Comparison of ENCODE assay signal across 8 cellular contexts in the genomic region with DNA sequence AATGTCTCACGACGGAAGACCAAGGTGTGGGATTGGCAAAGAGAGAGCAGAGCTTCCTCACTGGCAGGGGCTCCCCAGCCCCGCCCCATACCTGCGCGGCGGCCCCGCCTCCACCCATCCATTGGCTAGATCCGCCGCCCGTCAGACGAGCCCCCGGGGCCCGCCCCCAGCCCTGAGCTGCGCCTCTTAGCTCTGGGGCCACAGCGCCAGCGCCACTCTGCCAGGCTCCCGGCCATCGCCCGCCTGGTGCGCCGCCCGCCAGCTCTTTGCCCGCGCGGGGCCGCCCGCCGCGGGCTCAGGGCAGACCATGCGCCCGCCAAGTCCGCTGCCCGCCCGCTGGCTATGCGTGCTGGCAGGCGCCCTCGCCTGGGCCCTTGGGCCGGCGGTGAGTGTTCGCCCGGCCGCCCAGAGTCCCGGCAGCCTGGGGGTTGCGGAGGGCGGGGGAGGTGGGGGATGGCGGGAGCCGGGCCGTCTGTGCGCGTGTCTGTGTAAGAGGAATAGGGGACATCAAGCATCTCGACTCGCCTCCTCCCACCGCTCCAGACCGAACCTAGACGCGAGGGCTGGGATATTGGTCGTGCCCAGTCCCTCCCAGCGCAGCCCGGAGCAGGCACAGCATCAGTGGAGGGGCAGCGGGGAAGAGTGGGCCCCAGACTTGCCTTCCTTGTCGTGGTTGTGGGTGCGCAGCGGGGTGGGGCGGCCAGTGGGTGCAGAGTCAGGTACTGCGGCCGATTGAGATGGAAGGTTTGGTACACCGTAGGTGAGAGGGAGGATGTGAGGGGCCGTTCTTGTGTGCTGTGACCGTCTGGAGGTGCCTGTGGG. TPM values are rescaled to one million over a fixed set of nuclear protein-coding genes. Genes with fewer than 3 reads are reported as not detected.
DNase-seq lines count a peak whose midpoint lies in the region; ATAC-seq and TF ChIP-seq lines count a peak whose summit lies in the region.

A gene with protein sequence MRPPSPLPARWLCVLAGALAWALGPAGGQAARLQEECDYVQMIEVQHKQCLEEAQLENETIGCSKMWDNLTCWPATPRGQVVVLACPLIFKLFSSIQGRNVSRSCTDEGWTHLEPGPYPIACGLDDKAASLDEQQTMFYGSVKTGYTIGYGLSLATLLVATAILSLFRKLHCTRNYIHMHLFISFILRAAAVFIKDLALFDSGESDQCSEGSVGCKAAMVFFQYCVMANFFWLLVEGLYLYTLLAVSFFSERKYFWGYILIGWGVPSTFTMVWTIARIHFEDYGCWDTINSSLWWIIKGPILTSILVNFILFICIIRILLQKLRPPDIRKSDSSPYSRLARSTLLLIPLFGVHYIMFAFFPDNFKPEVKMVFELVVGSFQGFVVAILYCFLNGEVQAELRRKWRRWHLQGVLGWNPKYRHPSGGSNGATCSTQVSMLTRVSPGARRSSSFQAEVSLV (plus strand): TSS at position 215 of the 822 bp plus-strand sequence. CDS start 93 bp downstream, at position 308.

- H3K9me3 ChIP-seq in CD8-positive, alpha-beta memory T cell (ENCODE audit: low read length), result no peaks in the 10 kb centered on the region
- H3K9me3 ChIP-seq in OCI-LY7 (ENCODE audit: low read length), result no peaks in the 10 kb centered on the region
- no peaks in the 10 kb centered on the region for H3K9me3 ChIP-seq in neural cell (ENCODE audit: low read length)

- H3K4me1 ChIP-seq in CD8-positive, alpha-beta memory T cell (ENCODE audit: insufficient read depth, low read length), result peaks cover 34% of the 10 kb centered on the region
- peaks cover 15% of the 10 kb centered on the region for H3K4me1 ChIP-seq in OCI-LY7 (ENCODE audit: insufficient read depth, low read length, poor library complexity, severe bottlenecking)

- H4K20me1 ChIP-seq in OCI-LY7 (ENCODE audit: insufficient read depth, low read length) (no peaks in the 10 kb centered on the region), neural cell (ENCODE audit: insufficient read depth) (no peaks in the 10 kb centered on the region)

- no peak for TF ChIP-seq RAD21 in neural cell (conservative IDR thresholded peaks at IDR 0.05)

- peaks cover 32 to 44% (median 32%) of the 10 kb centered on the region in 3 donors for H3K4me1 Mint-ChIP-seq in CD8-positive, alpha-beta memory T cell
- H3K4me1 Mint-ChIP-seq in stimulated activated naive CD8-positive, alpha-beta T cell treated with anti-CD3 and anti-CD28 coated beads, Interleukin-15, Interleukin-2, amounts not matched to agents 100 ng/mL and 50 ng/mL, for 24 hours (ENCODE audit: low read depth), result peaks cover 39% of the 10 kb centered on the region

- peaks cover 0 to 4% (median 2%) of the 10 kb centered on the region in 3 donors for H3K36me3 Mint-ChIP-seq in CD8-positive, alpha-beta memory T cell
- no peaks in the 10 kb centered on the region for H3K36me3 Mint-ChIP-seq in stimulated activated naive CD8-positive, alpha-beta T cell treated with anti-CD3 and anti-CD28 coated beads, Interleukin-15, Interleukin-2, amounts not matched to agents 100 ng/mL and 50 ng/mL, for 24 hours (ENCODE audit: low read depth)

- DNase-seq in CD8-positive, alpha-beta memory T cell, result peak; percentile 82 to 95 (median 89)
- DNase-seq in HK-2 (ENCODE audit: unreplicated experiment) (peak; percentile 49), OCI-LY7 (ENCODE audit: low spot score) (peak; percentile 79), activated T-helper 1 cell treated with Interleukin-2 at 50 U/mL for 16 hours (ENCODE audit: low read depth) (peak; percentile 92), fibroblast of pulmonary artery (ENCODE audit: low read depth) (peak; percentile 54)

- H3K4me3 Mint-ChIP-seq in CD8-positive, alpha-beta memory T cell, result peak within 1 kb of the TSS; percentile 88 to 98 (median 93)
- peak within 1 kb of the TSS; percentile 91 for H3K4me3 Mint-ChIP-seq in stimulated activated naive CD8-positive, alpha-beta T cell treated with anti-CD3 and anti-CD28 coated beads, Interleukin-15, Interleukin-2, amounts not matched to agents 100 ng/mL and 50 ng/mL, for 24 hours

- no peaks in the 10 kb centered on the region for H3K36me3 ChIP-seq in CD8-positive, alpha-beta memory T cell (ENCODE audit: insufficient read depth, low read length)
- H3K36me3 ChIP-seq in OCI-LY7 (ENCODE audit: insufficient read depth, low read length) (no peaks in the 10 kb centered on the region), neural cell (ENCODE audit: insufficient read depth, low read length) (no peaks in the 10 kb centered on the region)

- CTCF ChIA-PET in CD8-positive, alpha-beta memory T cell (lab: Charles Lee), result interaction anchor here (0.7 to 4.6 kb wide), 19 partner anchors 10 to 243 kb away, joined by 3 to 178 read pairs (median 7); a partner anchor contains a TSS
- CTCF ChIA-PET in OCI-LY7 (lab: Charles Lee; ENCODE audit: unreplicated experiment), result interaction anchor here (1.0 kb wide), 1 partner anchor 8 kb away, joined by 3 read pairs; no protein-coding TSS in a partner anchor

- TF ChIP-seq CTCF in OCI-LY7 (conservative IDR thresholded peaks at IDR 0.05; ENCODE audit: low read length) (no peak), fibroblast of pulmonary artery (IDR thresholded peaks at IDR 0.05; ENCODE audit: low read length, missing control alignments) (no peak), neural cell (IDR thresholded peaks at IDR 0.05; ENCODE audit: poor library complexity, severe bottlenecking) (no peak)

- intact Hi-C loops in OCI-LY7 (cut with micrococcal nuclease; ENCODE audit: unreplicated experiment), result loop anchor here (5.0 kb wide), 1 partner anchor 40 kb away; no protein-coding TSS in a partner anchor

- H3K79me2 ChIP-seq in OCI-LY7 (ENCODE audit: insufficient read depth, low read depth, low read length), result no peaks in the 10 kb centered on the region
- H3K79me2 ChIP-seq in neural cell (replicated peaks; ENCODE audit: insufficient read depth, low read length), result no peaks in the 10 kb centered on the region

- peak; percentile 94 for ATAC-seq in GM19463 (IDR thresholded peaks at IDR 0.05; ENCODE audit: unreplicated experiment)

- H2AFZ ChIP-seq in OCI-LY7 (ENCODE audit: low read length) (peak within 1 kb of the TSS; percentile 48; the same call in 1 of the 2 replicates), neural cell (ENCODE audit: low read depth, low read length) (no peak within 1 kb of the TSS)

- peaks cover 17 to 21% of the 10 kb centered on the region in 2 donors for H3K27me3 Mint-ChIP-seq in CD8-positive, alpha-beta memory T cell
- peaks cover 31% of the 10 kb centered on the region for H3K27me3 Mint-ChIP-seq in stimulated activated naive CD8-positive, alpha-beta T cell treated with anti-CD3 and anti-CD28 coated beads, Interleukin-15, Interleukin-2, amounts not matched to agents 100 ng/mL and 50 ng/mL, for 24 hours

- H3K27me3 ChIP-seq in CD8-positive, alpha-beta memory T cell (ENCODE audit: insufficient read depth, low read length, poor library complexity, severe bottlenecking), result peaks cover 22% of the 10 kb centered on the region
- H3K27me3 ChIP-seq in neural cell (ENCODE audit: insufficient read depth, low read depth, low read length), result peaks cover 51% of the 10 kb centered on the region

- H3F3A ChIP-seq in neural cell (ENCODE audit: insufficient read depth, low read length, poor library complexity, severe bottlenecking), result no peaks in the 10 kb centered on the region

- no peak for TF ChIP-seq EP300 in neural cell (conservative IDR thresholded peaks at IDR 0.05; ENCODE audit: poor library complexity, severe bottlenecking)

- H3K27ac ChIP-seq in CD8-positive, alpha-beta memory T cell (ENCODE audit: low read depth, low read length), result peak within 1 kb of the TSS; percentile 38
- H3K27ac ChIP-seq in OCI-LY7 (ENCODE audit: low read depth, low read length, poor library complexity, severe bottlenecking) (no peak within 1 kb of the TSS), neural cell (ENCODE audit: low read length) (no peak within 1 kb of the TSS)

- peak within 1 kb of the TSS; percentile 70 to 94 (median 88) for H3K27ac Mint-ChIP-seq in CD8-positive, alpha-beta memory T cell
- H3K27ac Mint-ChIP-seq in stimulated activated naive CD8-positive, alpha-beta T cell treated with anti-CD3 and anti-CD28 coated beads, Interleukin-15, Interleukin-2, amounts not matched to agents 100 ng/mL and 50 ng/mL, for 24 hours, result peak within 1 kb of the TSS; percentile 40

- no peaks in the 10 kb centered on the region for H3K9me3 Mint-ChIP-seq in CD8-positive, alpha-beta memory T cell
- no peaks in the 10 kb centered on the region for H3K9me3 Mint-ChIP-seq in stimulated activated naive CD8-positive, alpha-beta T cell treated with anti-CD3 and anti-CD28 coated beads, Interleukin-15, Interleukin-2, amounts not matched to agents 100 ng/mL and 50 ng/mL, for 24 hours

- H3K4me2 ChIP-seq in OCI-LY7 (ENCODE audit: low read length), result peak within 1 kb of the TSS; percentile 77
- peak within 1 kb of the TSS; percentile 82 for H3K4me2 ChIP-seq in neural cell (ENCODE audit: low read length)

- H3K4me3 ChIP-seq in CD8-positive, alpha-beta memory T cell (ENCODE audit: low read length), result peak within 1 kb of the TSS; percentile 95
- H3K4me3 ChIP-seq in OCI-LY7 (ENCODE audit: low read depth, low read length, poor library complexity, severe bottlenecking) (peak within 1 kb of the TSS; percentile 63), fibroblast of pulmonary artery (replicated peaks; ENCODE audit: low read depth, low read length) (peak within 1 kb of the TSS; percentile 59), neural cell (ENCODE audit: low read length) (peak within 1 kb of the TSS; percentile 70)

- POLR2A ChIA-PET in CD8-positive, alpha-beta memory T cell (lab: Charles Lee), result interaction anchor here (0.7 to 2.7 kb wide), 7 partner anchors 27 to 291 kb away, joined by 3 to 12 read pairs (median 5); a partner anchor contains a TSS
- POLR2A ChIA-PET in OCI-LY7 (lab: Charles Lee), result interaction anchor here (1.0 to 1.2 kb wide), 2 partner anchors 15 to 211 kb away, joined by 3 read pairs; no protein-coding TSS in a partner anchor

- peak within 1 kb of the TSS; percentile 49 for H3K9ac ChIP-seq in neural cell (ENCODE audit: low read length)

- BruUV-seq in OCI-LY7 (replicated peaks; lab: Mats Ljungman, UMichigan), result no TSS peak

- H3K9me2 ChIP-seq in OCI-LY7 (ENCODE audit: insufficient read depth, low read length), result no peaks in the 10 kb centered on the region
- H3K9me2 ChIP-seq in neural cell (ENCODE audit: insufficient read depth, low read length), result no peaks in the 10 kb centered on the region

TF ChIP-seq in neural cell, 6 proteins besides CTCF, POLR2A, EP300 and RAD21:
- TF ChIP-seq MXI1 (conservative IDR thresholded peaks at IDR 0.05; ENCODE audit: poor library complexity, severe bottlenecking) (peak; percentile 19), SMC3 (conservative IDR thresholded peaks at IDR 0.05; ENCODE audit: poor library complexity) (no peak)

RNA-seq across cellular contexts. Expression of the gene that starts here (rescaled TPM):
- total RNA-seq in CD8-positive, alpha-beta memory T cell, result 1 to 10 TPM; 5.4 to 5.9 TPM
- 12.7 TPM for polyA plus RNA-seq in CD8-positive, alpha-beta memory T cell
- total RNA-seq in OCI-LY7 (2014; rRNA removed; shearing (Covaris generic)), result 0.21 TPM in 1 of 2 replicates, not detected in the other
- not detected in 2 replicates for total RNA-seq in OCI-LY7 (2022)
- 1.6 and 5.0 TPM in 2 replicates for polyA plus RNA-seq in neural cell
- 0.73 TPM in 1 of 2 replicates, not detected in the other for polyA minus RNA-seq in neural cell

Comparison
In these comparisons a context has a peak if more than half of its experiments do, and no peak if none do; other contexts are left out.
1. RNA of the gene that starts here (total RNA-seq): 5.4 to 5.9 TPM in CD8-positive, alpha-beta memory T cell; 0.21 TPM in OCI-LY7; every median in the first group is over 4 times any median in the second.
2. Peak in DNase-seq, H3K4me3 ChIP-seq and H3K4me2 ChIP-seq in OCI-LY7; RNA of the gene not detected or under 1 TPM.
3. Peak in every context shown above with its lines, with median percentiles within 50 percentile points of each other: DNase-seq and H3K4me3 ChIP-seq.